In genomic region chr7:30528779-30529178, GRCh38 we compare ENCODE assay signal across 28 cellular contexts.
"Had no signal": no experiment of that assay in that cellular context is flagged by ENCODE, and none has a peak within 500 bp of the region (broad histone marks: within the 10 kb centered on the region; RNA-seq: fewer than 3 reads in every experiment).

No MANE protein-coding gene starts in this region.

- H3K4me3 ChIP-seq: colonic mucosa, esophagus squamous epithelium, gastrocnemius medialis, heart right ventricle, left lung, lower lobe of right lung, mucosa of descending colon had no signal

- H3K9me3 ChIP-seq: colonic mucosa, esophagus squamous epithelium, gastrocnemius medialis, heart right ventricle, left lung, lower lobe of right lung, mucosa of descending colon had no signal

- H3K9me3 Mint-ChIP-seq: dendritic cell treated with granulocyte-macrophage colony-stimulating factor and Interleukin-4, amounts not matched to agents 40 ng/mL and 50 ng/mL, for 4 days; effector memory CD8-positive, alpha-beta T cell; endodermal cell; naive B cell had no signal

- H3K4me3 Mint-ChIP-seq: dendritic cell treated with granulocyte-macrophage colony-stimulating factor and Interleukin-4, amounts not matched to agents 40 ng/mL and 50 ng/mL, for 4 days; effector memory CD8-positive, alpha-beta T cell; endodermal cell; mesothelial cell of epicardium; naive B cell had no signal

- H3K27ac ChIP-seq: colonic mucosa, epithelial cell of prostate, esophagus squamous epithelium, gastrocnemius medialis, heart right ventricle, left lung, lower lobe of right lung had no signal

- H3K4me1 Mint-ChIP-seq: endodermal cell, mesothelial cell of epicardium had no signal

- H3K27ac Mint-ChIP-seq: dendritic cell treated with granulocyte-macrophage colony-stimulating factor and Interleukin-4, amounts not matched to agents 40 ng/mL and 50 ng/mL, for 4 days; effector memory CD8-positive, alpha-beta T cell; endodermal cell; mesothelial cell of epicardium; naive B cell had no signal

- DNase-seq: colonic mucosa; cortex of kidney; effector CD8-positive, alpha-beta T cell; effector memory CD8-positive, alpha-beta T cell; endodermal cell; erythroblast; esophagus squamous epithelium; foreskin fibroblast; foreskin melanocyte; gastrocnemius medialis; glutamatergic neuron; head of caudate nucleus; heart right ventricle; hippocampal formation; left cardiac atrium; left lung; left ventricle myocardium superior; lower lobe of right lung; mesenchymal stem cell; mucosa of descending colon; naive B cell had no signal

- ATAC-seq: effector memory CD8-positive, alpha-beta T cell; esophagus mucosa; gastrocnemius medialis; heart right ventricle; left cardiac atrium; left lung; left ventricle myocardium superior; lower lobe of right lung; mucosa of descending colon had no signal

- H3K36me3 Mint-ChIP-seq: mesothelial cell of epicardium, naive B cell had no signal

- H3K4me1 ChIP-seq: colonic mucosa, esophagus squamous epithelium, gastrocnemius medialis, left lung, lower lobe of right lung had no signal

- H3K27me3 ChIP-seq: colonic mucosa, esophagus squamous epithelium, gastrocnemius medialis, heart right ventricle, left lung had no signal

- H3K27me3 Mint-ChIP-seq: dendritic cell treated with granulocyte-macrophage colony-stimulating factor and Interleukin-4, amounts not matched to agents 40 ng/mL and 50 ng/mL, for 4 days; effector memory CD8-positive, alpha-beta T cell; naive B cell had no signal

- H3K36me3 ChIP-seq: colonic mucosa, esophagus squamous epithelium, gastrocnemius medialis, left lung, lower lobe of right lung had no signal

- FAIRE-seq: endometrium, islet of Langerhans, keratinocyte had no signal
